In the genomic region with DNA sequence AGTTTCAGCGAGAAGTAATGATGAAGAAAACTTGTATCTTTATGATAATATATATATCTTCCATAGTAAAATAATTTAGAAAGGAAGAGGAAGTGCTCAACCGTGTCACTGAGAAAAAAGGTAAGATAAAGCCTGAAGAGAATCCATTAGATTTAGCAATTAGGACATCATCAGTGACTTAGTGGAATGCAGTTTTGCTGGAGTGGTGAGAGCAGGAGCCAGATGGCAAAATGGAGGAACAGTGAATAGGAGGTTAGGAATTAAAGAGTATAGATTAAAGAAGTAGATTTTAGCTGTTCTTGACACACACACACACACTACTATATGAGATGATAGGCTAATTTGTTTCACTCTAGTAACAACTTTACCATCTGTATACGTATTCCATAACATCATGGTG, we compare ENCODE assay signal across 36 cellular contexts.
"Had no signal": no experiment of that assay in that cellular context is flagged by ENCODE, and none has a peak within 500 bp of the region (broad histone marks: within the 10 kb centered on the region; RNA-seq: fewer than 3 reads in every experiment).

No MANE protein-coding gene starts in this region.

- FAIRE-seq: bronchial epithelial cell, TTC549 had no signal

- H3K9me3 ChIP-seq: adrenal gland, ascending aorta had no signal

- H3K27me3 Mint-ChIP-seq: activated B cell treated with CpG ODN at 0.5 μM for 24 hours; activated CD4-positive, alpha-beta memory T cell treated with anti-CD3 and anti-CD28 coated beads for 36 hours; activated CD8-positive, alpha-beta T cell treated with anti-CD3 and anti-CD28 coated beads for 36 hours; activated naive CD8-positive, alpha-beta T cell treated with anti-CD3 and anti-CD28 coated beads for 36 hours; activated T-helper 17 cell treated with anti-CD3 and anti-CD28 coated beads, Interleukin-2, amount 50 U/mL, for 72 hours; brain; central memory CD8-positive, alpha-beta T cell; T-cell had no signal

- ATAC-seq: activated CD8-positive, alpha-beta T cell treated with anti-CD3 and anti-CD28 coated beads for 36 hours; activated naive CD4-positive, alpha-beta T cell treated with anti-CD3 and anti-CD28 coated beads, Interleukin-2, amount 50 U/mL, for 72 hours; activated T-cell treated with anti-CD3 and anti-CD28 coated beads, Interleukin-2, amount 50 U/mL, for 4 hours; activated T-cell treated with anti-CD3 and anti-CD28 coated beads, Interleukin-2, amount 50 U/mL, for 72 hours; activated T-helper 17 cell treated with anti-CD3 and anti-CD28 coated beads, Interleukin-2, amount 50 U/mL, for 72 hours; T-cell had no signal

- H3K27me3 ChIP-seq: adrenal gland, ascending aorta, cardiac muscle cell had no signal

- DNase-seq: activated B cell treated with CpG ODN at 0.5 μM for 24 hours; activated CD4-positive, alpha-beta memory T cell treated with anti-CD3 and anti-CD28 coated beads for 36 hours; activated CD4-positive, alpha-beta T cell treated with anti-CD3 and anti-CD28 coated beads for 4 hours; activated CD4-positive, alpha-beta T cell treated with anti-CD3 and anti-CD28 coated beads, Interleukin-2, amount 10 ng/mL, durations not matched to agents 24 days and 14 days; activated CD4-positive, alpha-beta T cell treated with anti-CD3 and anti-CD28 coated beads, Interleukin-2, amount 50 U/mL, for 1 hour; activated CD4-positive, alpha-beta T cell treated with anti-CD3 and anti-CD28 coated beads, Interleukin-2, amount 50 U/mL, for 4 hours; activated CD4-positive, CD25-positive, alpha-beta regulatory T cell treated with anti-CD3 and anti-CD28 coated beads, Interleukin-2, amount 50 U/mL, for 72 hours; activated CD8-positive, alpha-beta memory T cell treated with anti-CD3 and anti-CD28 coated beads, Interleukin-2, amount 50 U/mL, for 4 hours; activated CD8-positive, alpha-beta T cell treated with anti-CD3 and anti-CD28 coated beads for 36 hours; activated effector memory CD4-positive, alpha-beta T cell treated with anti-CD3 and anti-CD28 coated beads, Interleukin-2, amount 50 U/mL, for 16 hours; activated gamma-delta T cell treated with Interleukin-2 at 50 U/mL for 16 hours; activated naive CD4-positive, alpha-beta T cell; activated naive CD4-positive, alpha-beta T cell treated with anti-CD3 and anti-CD28 coated beads for 36 hours; activated naive CD4-positive, alpha-beta T cell treated with anti-CD3 and anti-CD28 coated beads, Interleukin-2, amount 50 U/mL, for 16 hours; activated naive CD8-positive, alpha-beta T cell treated with anti-CD3 and anti-CD28 coated beads for 36 hours; activated T-cell treated with anti-CD3 and anti-CD28 coated beads for 4 hours; activated T-cell treated with anti-CD3 and anti-CD28 coated beads, Interleukin-2, amount 50 U/mL, for 1 hour; activated T-cell treated with anti-CD3 and anti-CD28 coated beads, Interleukin-2, amount 50 U/mL, for 4 hours; activated T-cell treated with anti-CD3 and anti-CD28 coated beads, Interleukin-2, amount 50 U/mL, for 72 hours; adrenal gland; amniotic stem cell; caudate nucleus; T-cell; T-helper 2 cell; T-helper 9 cell had no signal

- H3K27ac ChIP-seq: adrenal gland, ascending aorta, cardiac muscle cell, VCaP had no signal

- H3K36me3 ChIP-seq: adrenal gland had no signal

- H3K4me1 Mint-ChIP-seq: activated naive CD8-positive, alpha-beta T cell treated with anti-CD3 and anti-CD28 coated beads for 36 hours; activated T-helper 17 cell treated with anti-CD3 and anti-CD28 coated beads, Interleukin-2, amount 50 U/mL, for 72 hours; central memory CD8-positive, alpha-beta T cell; T-cell had no signal

- H3K27ac Mint-ChIP-seq: activated B cell treated with CpG ODN at 0.5 μM for 24 hours; activated CD4-positive, alpha-beta memory T cell treated with anti-CD3 and anti-CD28 coated beads for 36 hours; activated CD4-positive, alpha-beta T cell treated with anti-CD3 and anti-CD28 coated beads, Interleukin-2, amount 10 ng/mL, durations not matched to agents 24 days and 14 days; activated CD8-positive, alpha-beta T cell treated with anti-CD3 and anti-CD28 coated beads for 36 hours; activated naive CD4-positive, alpha-beta T cell treated with anti-CD3 and anti-CD28 coated beads for 36 hours; activated naive CD4-positive, alpha-beta T cell treated with anti-CD3 and anti-CD28 coated beads, Interleukin-2, amount 50 U/mL, for 72 hours; activated naive CD8-positive, alpha-beta T cell treated with anti-CD3 and anti-CD28 coated beads for 36 hours; activated T-cell treated with anti-CD3 and anti-CD28 coated beads, Interleukin-2, amount 50 U/mL, for 72 hours; activated T-helper 1 cell treated with anti-CD3 and anti-CD28 coated beads, Interleukin-12 subunit alpha, Interleukin-12 subunit beta, Interleukin-2, Interleukin-4 antibody, amounts not matched to agents 30 ng/mL and 10 ng/mL and 1 ng/mL, durations not matched to agents 14 hours and 24 hours and 36 hours; activated T-helper 17 cell treated with anti-CD3 and anti-CD28 coated beads, Interleukin-2, amount 50 U/mL, for 72 hours; brain; T-cell; T-helper 2 cell treated with Interferon-gamma antibody and Interleukin-4, amounts not matched to agents 5 μg/mL and 100 μg/mL, for 36 hours had no signal

- H3K4me1 ChIP-seq: adrenal gland, ascending aorta had no signal

- H3K4me3 ChIP-seq: adrenal gland, ascending aorta, cardiac muscle cell had no signal

- H3K4me3 Mint-ChIP-seq: activated B cell treated with CpG ODN at 0.5 μM for 24 hours; activated CD4-positive, alpha-beta memory T cell treated with anti-CD3 and anti-CD28 coated beads for 36 hours; activated CD4-positive, alpha-beta T cell treated with anti-CD3 and anti-CD28 coated beads, Interleukin-2, amount 10 ng/mL, durations not matched to agents 24 days and 14 days; activated CD8-positive, alpha-beta T cell treated with anti-CD3 and anti-CD28 coated beads for 36 hours; activated naive CD4-positive, alpha-beta T cell treated with anti-CD3 and anti-CD28 coated beads for 36 hours; activated naive CD8-positive, alpha-beta T cell treated with anti-CD3 and anti-CD28 coated beads for 36 hours; activated T-cell treated with anti-CD3 and anti-CD28 coated beads, Interleukin-2, amount 50 U/mL, for 4 hours; activated T-cell treated with anti-CD3 and anti-CD28 coated beads, Interleukin-2, amount 50 U/mL, for 72 hours; activated T-helper 1 cell treated with anti-CD3 and anti-CD28 coated beads, Interleukin-12 subunit alpha, Interleukin-12 subunit beta, Interleukin-2, Interleukin-4 antibody, amounts not matched to agents 30 ng/mL and 10 ng/mL and 1 ng/mL, durations not matched to agents 14 hours and 24 hours and 36 hours; activated T-helper 17 cell treated with anti-CD3 and anti-CD28 coated beads, Interleukin-2, amount 50 U/mL, for 72 hours; brain; central memory CD8-positive, alpha-beta T cell; T-cell; T-helper 2 cell treated with Interferon-gamma antibody and Interleukin-4, amounts not matched to agents 5 μg/mL and 100 μg/mL, for 36 hours had no signal
